ENCODE assay signal across 7 cellular contexts in the genomic region with DNA sequence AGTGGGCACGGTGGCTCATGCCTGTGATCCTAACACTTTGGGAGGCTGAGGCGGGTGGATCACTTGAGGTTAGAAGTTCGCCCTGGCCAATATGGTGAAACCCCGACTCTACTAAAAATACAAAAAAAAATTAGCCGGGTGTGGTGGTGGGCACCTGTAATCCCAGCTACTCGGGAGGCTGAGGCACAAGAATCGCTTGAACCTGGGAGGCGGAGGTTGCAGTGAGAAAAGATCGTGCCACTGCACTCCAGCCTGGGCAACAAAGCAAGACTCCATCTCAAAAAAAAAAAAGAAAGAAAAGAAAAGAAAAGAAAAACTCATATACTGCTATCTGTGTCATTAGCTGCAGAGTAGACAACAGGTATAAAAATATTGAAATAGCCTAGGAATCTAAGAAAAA. TPM values are rescaled to one million over a fixed set of nuclear protein-coding genes. Genes with fewer than 3 reads are reported as not detected.
DNase-seq lines count a peak whose midpoint lies in the region; ATAC-seq and TF ChIP-seq lines count a peak whose summit lies in the region.
"Not testable (repeated sequence)": the region's sequence is repeated elsewhere in the genome, so short reads cannot be mapped to it uniquely, and the experiment has no call there.

No MANE protein-coding gene starts in this region.

- not testable (repeated sequence) for H3K36me3 Mint-ChIP-seq in CD4-positive, CD25-positive, alpha-beta regulatory T cell; T-helper 1 cell treated with Interleukin-12 subunit alpha and Interleukin-12 subunit beta and Interleukin-4 antibody, amounts not matched to agents 30 μg/mL and 1 μg/mL, for 36 hours (ENCODE audit: low read depth); activated CD8-positive, alpha-beta memory T cell treated with anti-CD3 and anti-CD28 coated beads, Interleukin-2, amount 10 ng/mL, durations not matched to agents 7 days and 5 days; activated naive CD4-positive, alpha-beta T cell treated with anti-CD3 and anti-CD28 coated beads, Interleukin-2, amount 50 U/mL, for 24 hours; osteocyte (ENCODE audit: unreplicated experiment)

- in situ Hi-C loops in brain microvascular endothelial cell (cut with HindIII; ENCODE audit: low pct_ligation_motif_present, low sequenced_read_pairs), result not testable (repeated sequence)

- not testable (repeated sequence) for H3K36me3 ChIP-seq in CD4-positive, CD25-positive, alpha-beta regulatory T cell (ENCODE audit: control insufficient read depth, insufficient read depth, low read length); KMS-11 (ENCODE audit: insufficient read depth); brain microvascular endothelial cell (replicated peaks)

- not testable (repeated sequence) for DNase-seq in CD4-positive, CD25-positive, alpha-beta regulatory T cell; activated CD8-positive, alpha-beta memory T cell treated with anti-CD3 and anti-CD28 coated beads, Interleukin-2, amount 10 ng/mL, durations not matched to agents 7 days and 5 days; brain microvascular endothelial cell; osteocyte (ENCODE audit: extremely low spot score, unreplicated experiment)

- not testable (repeated sequence) for H3K27me3 Mint-ChIP-seq in CD4-positive, CD25-positive, alpha-beta regulatory T cell; T-helper 1 cell treated with Interleukin-12 subunit alpha and Interleukin-12 subunit beta and Interleukin-4 antibody, amounts not matched to agents 30 μg/mL and 1 μg/mL, for 36 hours (ENCODE audit: low read depth); activated CD8-positive, alpha-beta memory T cell treated with anti-CD3 and anti-CD28 coated beads, Interleukin-2, amount 10 ng/mL, durations not matched to agents 7 days and 5 days; activated naive CD4-positive, alpha-beta T cell treated with anti-CD3 and anti-CD28 coated beads, Interleukin-2, amount 50 U/mL, for 24 hours; osteocyte (ENCODE audit: unreplicated experiment)

- peak overlapping the region in 1 of 3 donors; percentile 26 for H3K27ac Mint-ChIP-seq in CD4-positive, CD25-positive, alpha-beta regulatory T cell
- peak overlapping the region; percentile 68 for H3K27ac Mint-ChIP-seq in T-helper 1 cell treated with Interleukin-12 subunit alpha and Interleukin-12 subunit beta and Interleukin-4 antibody, amounts not matched to agents 30 μg/mL and 1 μg/mL, for 36 hours
- peak overlapping the region; percentile 91 for H3K27ac Mint-ChIP-seq in activated CD8-positive, alpha-beta memory T cell treated with anti-CD3 and anti-CD28 coated beads, Interleukin-2, amount 10 ng/mL, durations not matched to agents 7 days and 5 days
- peak overlapping the region; percentile 51 for H3K27ac Mint-ChIP-seq in activated naive CD4-positive, alpha-beta T cell treated with anti-CD3 and anti-CD28 coated beads, Interleukin-2, amount 50 U/mL, for 24 hours
- peak overlapping the region; percentile 97 for H3K27ac Mint-ChIP-seq in osteocyte (ENCODE audit: unreplicated experiment)

- H3K79me2 ChIP-seq in KMS-11 (ENCODE audit: insufficient read depth, low read depth), result peaks cover 98% of the 10 kb centered on the region

- H3K9ac ChIP-seq in KMS-11, result not testable (repeated sequence)

- peaks cover 10 to 77% (median 41%) of the 10 kb centered on the region in 4 donors for H3K4me1 Mint-ChIP-seq in CD4-positive, CD25-positive, alpha-beta regulatory T cell
- H3K4me1 Mint-ChIP-seq in T-helper 1 cell treated with Interleukin-12 subunit alpha and Interleukin-12 subunit beta and Interleukin-4 antibody, amounts not matched to agents 30 μg/mL and 1 μg/mL, for 36 hours (ENCODE audit: low read depth), result peaks cover 35% of the 10 kb centered on the region
- peaks cover 42% of the 10 kb centered on the region for H3K4me1 Mint-ChIP-seq in activated CD8-positive, alpha-beta memory T cell treated with anti-CD3 and anti-CD28 coated beads, Interleukin-2, amount 10 ng/mL, durations not matched to agents 7 days and 5 days
- H3K4me1 Mint-ChIP-seq in activated naive CD4-positive, alpha-beta T cell treated with anti-CD3 and anti-CD28 coated beads, Interleukin-2, amount 50 U/mL, for 24 hours, result peaks cover 73% of the 10 kb centered on the region
- peaks cover 62% of the 10 kb centered on the region for H3K4me1 Mint-ChIP-seq in osteocyte (ENCODE audit: unreplicated experiment)

- not testable (repeated sequence) for ATAC-seq in CD4-positive, CD25-positive, alpha-beta regulatory T cell (ENCODE audit: low read depth in 2 of 2); activated CD8-positive, alpha-beta memory T cell treated with anti-CD3 and anti-CD28 coated beads, Interleukin-2, amount 10 ng/mL, durations not matched to agents 7 days and 5 days

- peak overlapping the region; percentile 80 for H3K4me3 ChIP-seq in CD4-positive, CD25-positive, alpha-beta regulatory T cell (ENCODE audit: low read depth, low read length)
- not testable (repeated sequence) for H3K4me3 ChIP-seq in KMS-11 (IDR thresholded peaks at IDR 0.05; ENCODE audit: insufficient read depth, low read depth, low read length); brain microvascular endothelial cell (ENCODE audit: low read depth, low read length)

- H3K4me2 ChIP-seq in KMS-11, result peak overlapping the region; percentile 8; the same call in 1 of the 2 replicates

- H3K9me3 ChIP-seq in CD4-positive, CD25-positive, alpha-beta regulatory T cell (ENCODE audit: control insufficient read depth in 2 of 2, low read length in 2 of 2), result not testable (repeated sequence)

- H3K9me3 Mint-ChIP-seq in CD4-positive, CD25-positive, alpha-beta regulatory T cell; T-helper 1 cell treated with Interleukin-12 subunit alpha and Interleukin-12 subunit beta and Interleukin-4 antibody, amounts not matched to agents 30 μg/mL and 1 μg/mL, for 36 hours; activated CD8-positive, alpha-beta memory T cell treated with anti-CD3 and anti-CD28 coated beads, Interleukin-2, amount 10 ng/mL, durations not matched to agents 7 days and 5 days (ENCODE audit: low read depth); activated naive CD4-positive, alpha-beta T cell treated with anti-CD3 and anti-CD28 coated beads, Interleukin-2, amount 50 U/mL, for 24 hours; osteocyte (ENCODE audit: unreplicated experiment): not testable (repeated sequence)

- H3K4me1 ChIP-seq in CD4-positive, CD25-positive, alpha-beta regulatory T cell (ENCODE audit: control insufficient read depth, insufficient read depth, low read length, poor library complexity, severe bottlenecking), result peaks cover 55% of the 10 kb centered on the region
- peaks cover 79% of the 10 kb centered on the region for H3K4me1 ChIP-seq in KMS-11 (ENCODE audit: low read depth, poor library complexity, severe bottlenecking)

- H3K27ac ChIP-seq in CD4-positive, CD25-positive, alpha-beta regulatory T cell (ENCODE audit: insufficient read depth, low read length, poor library complexity, severe bottlenecking), result peak overlapping the region; percentile 47
- not testable (repeated sequence) for H3K27ac ChIP-seq in KMS-11
- peak overlapping the region; percentile 79 for H3K27ac ChIP-seq in brain microvascular endothelial cell

- CTCF ChIA-PET in activated CD8-positive, alpha-beta memory T cell treated with anti-CD3 and anti-CD28 coated beads, Interleukin-2, amount 10 ng/mL, durations not matched to agents 7 days and 5 days (lab: Charles Lee), result interaction anchor here (0.9 to 3.6 kb wide), 6 partner anchors 13 to 68 kb away, joined by 3 to 27 read pairs (median 4); partner anchors contain the start of genes ARMC12 and FKBP5

- not testable (repeated sequence) for H4K20me1 ChIP-seq in KMS-11 (ENCODE audit: insufficient read depth)

- H3K27me3 ChIP-seq in CD4-positive, CD25-positive, alpha-beta regulatory T cell (ENCODE audit: control insufficient read depth, insufficient read depth, low read length); KMS-11 (ENCODE audit: insufficient read depth, low read depth); brain microvascular endothelial cell (replicated peaks): not testable (repeated sequence)

- peak overlapping the region in 2 of 4 donors; percentile 21 to 28 for H3K4me3 Mint-ChIP-seq in CD4-positive, CD25-positive, alpha-beta regulatory T cell
- H3K4me3 Mint-ChIP-seq in T-helper 1 cell treated with Interleukin-12 subunit alpha and Interleukin-12 subunit beta and Interleukin-4 antibody, amounts not matched to agents 30 μg/mL and 1 μg/mL, for 36 hours; activated CD8-positive, alpha-beta memory T cell treated with anti-CD3 and anti-CD28 coated beads, Interleukin-2, amount 10 ng/mL, durations not matched to agents 7 days and 5 days; osteocyte (ENCODE audit: unreplicated experiment): not testable (repeated sequence)
- peak overlapping the region; percentile 49 for H3K4me3 Mint-ChIP-seq in activated naive CD4-positive, alpha-beta T cell treated with anti-CD3 and anti-CD28 coated beads, Interleukin-2, amount 50 U/mL, for 24 hours

- not testable (repeated sequence) for H2AFZ ChIP-seq in KMS-11 (ENCODE audit: low read depth)

- not testable (repeated sequence) for TF ChIP-seq CTCF in KMS-11 (conservative IDR thresholded peaks at IDR 0.05; ENCODE audit: low read depth, low read length); brain microvascular endothelial cell (IDR thresholded peaks at IDR 0.05; ENCODE audit: low read depth, low read length, missing control alignments); osteocyte (IDR thresholded peaks at IDR 0.05)

RNA-seq across cellular contexts. Expression of gene FKBP5, which starts 18.3 kb away (rescaled TPM):
- total RNA-seq in CD4-positive, CD25-positive, alpha-beta regulatory T cell, result 55.0 TPM
- polyA plus RNA-seq in CD4-positive, CD25-positive, alpha-beta regulatory T cell, result 100 to 1,000 TPM in 2 of 4 donors, 10 to 100 TPM in 2; 27.5 to 157 (median 106) TPM
- total RNA-seq in activated CD8-positive, alpha-beta memory T cell treated with anti-CD3 and anti-CD28 coated beads, Interleukin-2, amount 10 ng/mL, durations not matched to agents 7 days and 5 days, result 10 to 100 TPM; 53.8 to 70.6 TPM
- 108 and 112 TPM in 2 replicates for total RNA-seq in osteocyte
